In the genomic region with DNA sequence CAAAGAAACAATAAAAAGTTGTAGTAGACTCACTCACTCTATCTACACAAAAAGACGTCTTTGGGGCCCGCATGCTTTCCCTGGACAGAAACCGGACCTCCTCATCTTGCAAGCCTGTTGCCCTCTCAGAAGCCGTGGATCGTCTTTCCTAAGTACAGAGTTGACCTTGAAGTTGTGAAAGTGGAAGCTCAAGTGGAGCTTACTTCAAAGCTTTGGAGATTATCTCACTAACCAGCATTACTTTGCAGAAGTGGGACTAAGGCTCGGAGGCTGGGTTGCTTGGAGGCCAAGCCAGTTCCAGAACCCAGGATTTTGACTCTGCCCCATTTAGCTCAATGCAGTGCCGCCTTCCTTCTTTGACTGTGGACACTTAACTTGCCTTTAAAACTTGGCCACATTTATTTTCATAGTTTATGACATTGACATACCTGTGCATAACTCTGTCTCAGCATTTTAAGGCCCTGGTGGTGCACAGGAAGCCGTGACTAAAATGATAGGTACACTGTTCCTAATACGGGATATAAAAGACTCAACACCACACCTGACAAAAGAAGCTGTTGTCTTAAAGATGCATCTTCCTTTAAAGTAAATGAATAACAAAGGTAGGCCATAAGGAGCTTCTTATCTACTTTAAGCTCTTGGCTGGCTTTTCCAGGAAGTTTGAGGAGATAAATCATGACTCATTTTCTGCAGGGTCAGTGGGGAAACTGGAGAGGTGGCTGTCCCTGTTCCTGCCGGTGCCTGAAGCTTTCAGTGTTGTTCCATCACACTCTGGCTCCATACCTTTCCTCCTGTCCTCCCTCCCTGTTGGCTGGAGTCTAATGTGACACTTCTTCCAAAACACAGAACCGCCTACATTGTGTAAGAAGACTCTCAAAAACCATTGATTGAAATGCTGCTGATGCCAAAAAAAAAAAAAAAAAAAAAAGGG, we compare ENCODE assay signal across 1 cellular context.
TF ChIP-seq lines count a peak whose summit lies in the region.

No MANE protein-coding gene starts in this region.

TF ChIP-seq in H1, 55 proteins besides CTCF, POLR2A, EP300 and RAD21 (continued from another document):
- TF ChIP-seq USF2 (IDR thresholded peaks at IDR 0.05; ENCODE audit: low read length) (no peak), KDM5A (IDR thresholded peaks at IDR 0.05; ENCODE audit: low read length) (no peak), CREB1 (IDR thresholded peaks at IDR 0.05) (no peak), TBP (IDR thresholded peaks at IDR 0.05; ENCODE audit: low read depth, low read length) (no peak), KDM4A (IDR thresholded peaks at IDR 0.05; ENCODE audit: low read depth, low read length, severe bottlenecking) (no peak), NRF1 (IDR thresholded peaks at IDR 0.05; ENCODE audit: low read depth, low read length) (no peak), SP1 (IDR thresholded peaks at IDR 0.05; ENCODE audit: low read depth, low read length) (no peak)
